Comparison of ENCODE assay signal across 20 cellular contexts in the genomic region with DNA sequence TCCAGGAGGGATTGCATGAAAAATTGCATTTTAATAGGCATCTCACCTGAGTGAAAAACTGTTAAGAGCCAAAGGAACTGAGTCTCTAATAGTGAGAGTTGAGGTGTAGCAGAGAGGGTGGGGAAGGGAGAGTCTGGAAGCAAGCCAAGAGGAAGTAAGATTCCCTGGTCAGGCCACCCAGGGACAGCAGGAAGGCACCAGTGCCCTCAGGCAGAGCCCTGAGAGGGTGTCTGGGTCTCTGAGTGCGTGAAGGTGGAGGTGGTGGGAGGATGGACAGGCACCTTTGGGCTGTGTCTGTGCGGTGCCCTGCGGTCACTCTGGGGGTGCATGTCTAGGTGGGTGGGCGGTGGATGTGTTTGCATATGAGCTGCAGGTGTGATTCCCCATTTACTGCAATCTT.
A peak's percentile ranks its signal among the peaks of the same experiment; 100 is the strongest.
DNase-seq lines count a peak whose midpoint lies in the region; FAIRE-seq and TF ChIP-seq lines count a peak whose summit lies in the region.
"Had no signal": no experiment of that assay in that cellular context is flagged by ENCODE, and none has a peak within 500 bp of the region (broad histone marks: within the 10 kb centered on the region; RNA-seq: fewer than 3 reads in every experiment).

No MANE protein-coding gene starts in this region.

- intact Hi-C loops in activated CD4-positive, alpha-beta T cell treated with anti-CD3 and anti-CD28 coated beads, Interleukin-2, amount 10 ng/mL, durations not matched to agents 24 days and 14 days (cut with micrococcal nuclease) = no loop called here
- intact Hi-C loops in kidney (cut with DNase I) = no loop called here

- POLR2A ChIA-PET in activated CD4-positive, alpha-beta T cell treated with anti-CD3 and anti-CD28 coated beads, Interleukin-2, amount 10 ng/mL, durations not matched to agents 7 days and 5 days (lab: Charles Lee) = no interaction called here
- POLR2A ChIA-PET in GM10248 (lab: Yijun Ruan, JAX) = no interaction called here

- H3K9ac ChIP-seq in kidney (ENCODE audit: low read length in 2 of 2) = no peak overlapping the region

- peaks cover 3% of the 10 kb centered on the region for H3K27me3 Mint-ChIP-seq in activated CD4-positive, alpha-beta T cell treated with anti-CD3 and anti-CD28 coated beads, Interleukin-2, amount 10 ng/mL, durations not matched to agents 24 days and 14 days
- H3K27me3 Mint-ChIP-seq in activated CD4-positive, alpha-beta T cell treated with anti-CD3 and anti-CD28 coated beads, Interleukin-2, amount 10 ng/mL, durations not matched to agents 7 days and 5 days = peaks cover 17% of the 10 kb centered on the region
- peaks cover 15% of the 10 kb centered on the region for H3K27me3 Mint-ChIP-seq in type B pancreatic cell

- H3K4me1 Mint-ChIP-seq in activated CD4-positive, alpha-beta T cell treated with anti-CD3 and anti-CD28 coated beads, Interleukin-2, amount 10 ng/mL, durations not matched to agents 24 days and 14 days = no peaks in the 10 kb centered on the region
- H3K4me1 Mint-ChIP-seq in activated CD4-positive, alpha-beta T cell treated with anti-CD3 and anti-CD28 coated beads, Interleukin-2, amount 10 ng/mL, durations not matched to agents 7 days and 5 days = no peaks in the 10 kb centered on the region
- H3K4me1 Mint-ChIP-seq in type B pancreatic cell (ENCODE audit: unreplicated experiment) = peaks cover 36% of the 10 kb centered on the region
- H3K4me1 Mint-ChIP-seq: activated CD8-positive, alpha-beta memory T cell treated with anti-CD3 and anti-CD28 coated beads, Interleukin-2, amount 10 ng/mL, durations not matched to agents 7 days and 5 days; activated naive CD8-positive, alpha-beta T cell treated with anti-CD3 and anti-CD28 coated beads, Interleukin-2, amount 10 ng/mL, durations not matched to agents 7 days and 5 days; activated T-helper 17 cell treated with anti-CD3 and anti-CD28 coated beads, Interleukin-2, amount 50 U/mL, for 72 hours had no signal

- no peaks in the 10 kb centered on the region for H3K9me3 ChIP-seq in kidney (ENCODE audit: control insufficient read depth in 1 of 2, low read length in 2 of 2)
- H3K9me3 ChIP-seq: Peyer's patch, sigmoid colon, thyroid gland had no signal

- no peak overlapping the region for H3K4me3 Mint-ChIP-seq in activated CD4-positive, alpha-beta T cell treated with anti-CD3 and anti-CD28 coated beads, Interleukin-2, amount 10 ng/mL, durations not matched to agents 24 days and 14 days
- H3K4me3 Mint-ChIP-seq in activated CD4-positive, alpha-beta T cell treated with anti-CD3 and anti-CD28 coated beads, Interleukin-2, amount 10 ng/mL, durations not matched to agents 7 days and 5 days = no peak overlapping the region
- no peak overlapping the region for H3K4me3 Mint-ChIP-seq in type B pancreatic cell
- H3K4me3 Mint-ChIP-seq: activated CD8-positive, alpha-beta memory T cell treated with anti-CD3 and anti-CD28 coated beads, Interleukin-2, amount 10 ng/mL, durations not matched to agents 7 days and 5 days; activated naive CD8-positive, alpha-beta T cell treated with anti-CD3 and anti-CD28 coated beads, Interleukin-2, amount 10 ng/mL, durations not matched to agents 7 days and 5 days; activated T-helper 17 cell treated with anti-CD3 and anti-CD28 coated beads, Interleukin-2, amount 50 U/mL, for 72 hours; brain had no signal

- no peaks in the 10 kb centered on the region for H3K36me3 ChIP-seq in kidney (ENCODE audit: control insufficient read depth in 1 of 2, insufficient read depth in 2 of 2, low read length in 2 of 2)
- H3K36me3 ChIP-seq: Peyer's patch, sigmoid colon, thyroid gland had no signal

- DNase-seq in activated CD4-positive, alpha-beta T cell treated with anti-CD3 and anti-CD28 coated beads, Interleukin-2, amount 10 ng/mL, durations not matched to agents 24 days and 14 days = peak; percentile 17
- no peak for DNase-seq in activated CD4-positive, alpha-beta T cell treated with anti-CD3 and anti-CD28 coated beads, Interleukin-2, amount 10 ng/mL, durations not matched to agents 7 days and 5 days
- DNase-seq in NCI-H146 (lab: John Stamatoyannopoulos, UW) = peak; percentile 87
- peak; percentile 68 for DNase-seq in kidney
- no peak for DNase-seq in type B pancreatic cell (ENCODE audit: extremely low spot score, unreplicated experiment)
- DNase-seq in NCI-H1694 (lab: John Stamatoyannopoulos, UW) = no peak
- DNase-seq in urothelium cell line (ENCODE audit: low spot score) = no peak
- DNase-seq in GM10248 (ENCODE audit: extremely low spot score) = no peak
- DNase-seq: activated CD8-positive, alpha-beta memory T cell treated with anti-CD3 and anti-CD28 coated beads, Interleukin-2, amount 10 ng/mL, durations not matched to agents 7 days and 5 days; activated naive CD8-positive, alpha-beta T cell treated with anti-CD3 and anti-CD28 coated beads, Interleukin-2, amount 10 ng/mL, durations not matched to agents 7 days and 5 days; GDM1; NCI-H1694 treated with DMSO at 0.1 percent for 48 hours; occipital lobe; Peyer's patch; sigmoid colon; stimulated activated naive CD4-positive, alpha-beta T cell; SW 1271; thyroid gland had no signal

- no peaks in the 10 kb centered on the region for H3K9me3 Mint-ChIP-seq in activated CD4-positive, alpha-beta T cell treated with anti-CD3 and anti-CD28 coated beads, Interleukin-2, amount 10 ng/mL, durations not matched to agents 24 days and 14 days
- H3K9me3 Mint-ChIP-seq in activated CD4-positive, alpha-beta T cell treated with anti-CD3 and anti-CD28 coated beads, Interleukin-2, amount 10 ng/mL, durations not matched to agents 7 days and 5 days = no peaks in the 10 kb centered on the region
- H3K9me3 Mint-ChIP-seq in type B pancreatic cell = no peaks in the 10 kb centered on the region
- H3K9me3 Mint-ChIP-seq: activated naive CD8-positive, alpha-beta T cell treated with anti-CD3 and anti-CD28 coated beads, Interleukin-2, amount 10 ng/mL, durations not matched to agents 7 days and 5 days; activated T-helper 17 cell treated with anti-CD3 and anti-CD28 coated beads, Interleukin-2, amount 50 U/mL, for 72 hours had no signal

- no peaks in the 10 kb centered on the region for H3K4me1 ChIP-seq in kidney (ENCODE audit: control insufficient read depth in 1 of 2, insufficient read depth in 1 of 2, low read depth in 1 of 2, low read length in 2 of 2)

- no peak overlapping the region for H3K4me3 ChIP-seq in kidney (ENCODE audit: low read length in 2 of 2)
- H3K4me3 ChIP-seq: Peyer's patch, sigmoid colon, thyroid gland had no signal

- no peak overlapping the region for H3K27ac Mint-ChIP-seq in activated CD4-positive, alpha-beta T cell treated with anti-CD3 and anti-CD28 coated beads, Interleukin-2, amount 10 ng/mL, durations not matched to agents 24 days and 14 days
- no peak overlapping the region for H3K27ac Mint-ChIP-seq in activated CD4-positive, alpha-beta T cell treated with anti-CD3 and anti-CD28 coated beads, Interleukin-2, amount 10 ng/mL, durations not matched to agents 7 days and 5 days
- peak overlapping the region; percentile 12 for H3K27ac Mint-ChIP-seq in type B pancreatic cell
- H3K27ac Mint-ChIP-seq: activated CD8-positive, alpha-beta memory T cell treated with anti-CD3 and anti-CD28 coated beads, Interleukin-2, amount 10 ng/mL, durations not matched to agents 7 days and 5 days; activated naive CD8-positive, alpha-beta T cell treated with anti-CD3 and anti-CD28 coated beads, Interleukin-2, amount 10 ng/mL, durations not matched to agents 7 days and 5 days; activated T-helper 17 cell treated with anti-CD3 and anti-CD28 coated beads, Interleukin-2, amount 50 U/mL, for 72 hours; brain had no signal

- FAIRE-seq in kidney (lab: Jason Lieb, UNC) (no peak), urothelium cell line (lab: Jason Lieb, UNC) (no peak)

- H3K27ac ChIP-seq in kidney (ENCODE audit: low read depth in 2 of 2, low read length in 2 of 2) = no peak overlapping the region
- H3K27ac ChIP-seq: Peyer's patch, sigmoid colon, thyroid gland had no signal

- CTCF ChIA-PET in activated CD4-positive, alpha-beta T cell treated with anti-CD3 and anti-CD28 coated beads, Interleukin-2, amount 10 ng/mL, durations not matched to agents 7 days and 5 days (lab: Charles Lee) = no interaction called here
- CTCF ChIA-PET in GM10248 (lab: Yijun Ruan, JAX) = no interaction called here

- TF ChIP-seq CTCF in kidney (IDR thresholded peaks at IDR 0.05; ENCODE audit: borderline replicate concordance, extremely low read depth, insufficient read depth) = no peak
- TF ChIP-seq CTCF in type B pancreatic cell (conservative IDR thresholded peaks at IDR 0.05) = no peak
- no peak for TF ChIP-seq CTCF in GM10248 (IDR thresholded peaks at IDR 0.05; ENCODE audit: control extremely low read depth, extremely low read depth, low read depth, missing control alignments)

- no peaks in the 10 kb centered on the region for H3K36me3 Mint-ChIP-seq in activated CD4-positive, alpha-beta T cell treated with anti-CD3 and anti-CD28 coated beads, Interleukin-2, amount 10 ng/mL, durations not matched to agents 24 days and 14 days (ENCODE audit: low read depth)
- H3K36me3 Mint-ChIP-seq in activated CD4-positive, alpha-beta T cell treated with anti-CD3 and anti-CD28 coated beads, Interleukin-2, amount 10 ng/mL, durations not matched to agents 7 days and 5 days (ENCODE audit: low read depth) = no peaks in the 10 kb centered on the region
- peaks cover 9% of the 10 kb centered on the region for H3K36me3 Mint-ChIP-seq in type B pancreatic cell
- H3K36me3 Mint-ChIP-seq: activated CD8-positive, alpha-beta memory T cell treated with anti-CD3 and anti-CD28 coated beads, Interleukin-2, amount 10 ng/mL, durations not matched to agents 7 days and 5 days; activated naive CD8-positive, alpha-beta T cell treated with anti-CD3 and anti-CD28 coated beads, Interleukin-2, amount 10 ng/mL, durations not matched to agents 7 days and 5 days had no signal

Comparison
In these comparisons a context has a peak if more than half of its experiments do, and no peak if none do; other contexts are left out.
1. DNase-seq: peak in activated CD4-positive, alpha-beta T cell treated with anti-CD3 and anti-CD28 coated beads, Interleukin-2, amount 10 ng/mL, durations not matched to agents 24 days and 14 days (single experiment), NCI-H146 (single experiment) and kidney (single experiment); none in activated CD4-positive, alpha-beta T cell treated with anti-CD3 and anti-CD28 coated beads, Interleukin-2, amount 10 ng/mL, durations not matched to agents 7 days and 5 days (single experiment), type B pancreatic cell (single experiment), NCI-H1694 (single experiment), urothelium cell line (single experiment) and GM10248 (single experiment).